In genomic region chr1:197924516-197925123, GRCh38 we compare ENCODE assay signal across 8 cellular contexts. TPM values are rescaled to one million over a fixed set of nuclear protein-coding genes. Genes with fewer than 3 reads are reported as not detected.
DNase-seq lines count a peak whose midpoint lies in the region; ATAC-seq, FAIRE-seq and TF ChIP-seq lines count a peak whose summit lies in the region.

No MANE protein-coding gene starts in this region.

- peak; percentile 66 for ATAC-seq in HG03439 (IDR thresholded peaks at IDR 0.05; ENCODE audit: unreplicated experiment)
- ATAC-seq in aorta (ENCODE audit: low FRiP score), result no peak

- no peak overlapping the region for H3K18ac ChIP-seq in mesenchymal stem cell (ENCODE audit: low read depth in 1 of 2, low read length in 2 of 2)

- no peaks in the 10 kb centered on the region for H3K36me3 ChIP-seq in bronchial epithelial cell (ENCODE audit: control insufficient read depth, insufficient read depth, low read length)
- no peaks in the 10 kb centered on the region for H3K36me3 ChIP-seq in mesenchymal stem cell (ENCODE audit: control insufficient read depth in 1 of 2, insufficient read depth in 2 of 2, low read depth in 1 of 2, low read length in 2 of 2)
- H3K36me3 ChIP-seq in aorta (ENCODE audit: control insufficient read depth in 1 of 2, insufficient read depth in 2 of 2, low read length in 1 of 2), result no peaks in the 10 kb centered on the region

- FAIRE-seq in GM19239 (lab: Jason Lieb, UNC) (peak; percentile 64), bronchial epithelial cell (lab: Jason Lieb, UNC) (no peak)

- H2BK12ac ChIP-seq in mesenchymal stem cell (ENCODE audit: low read length in 2 of 2), result no peak overlapping the region

- TF ChIP-seq CTCF in bronchial epithelial cell (IDR thresholded peaks at IDR 0.05; ENCODE audit: insufficient read depth, low read length, severe bottlenecking), result peak; percentile 63

- intact Hi-C loops in aorta (cut with DNase I), result loop anchor here (5.0 kb wide), 1 partner anchor 307 kb away; no protein-coding TSS in a partner anchor

- H3K4ac ChIP-seq in mesenchymal stem cell (ENCODE audit: low read depth in 1 of 2, low read length in 2 of 2), result no peak overlapping the region

- no peak overlapping the region for H3K23ac ChIP-seq in mesenchymal stem cell (ENCODE audit: low read length in 2 of 2)

- no peaks in the 10 kb centered on the region for H3K79me1 ChIP-seq in mesenchymal stem cell (replicated peaks; ENCODE audit: low read length, poor library complexity, severe bottlenecking)

- no peak overlapping the region for H3K27ac ChIP-seq in mesenchymal stem cell (ENCODE audit: low read length, poor library complexity, severe bottlenecking)
- no peak overlapping the region for H3K27ac ChIP-seq in aorta (ENCODE audit: low read depth in 1 of 2, low read length in 2 of 2)

- H2BK15ac ChIP-seq in mesenchymal stem cell (ENCODE audit: low read depth, poor library complexity, severe bottlenecking), result no peak overlapping the region

- no peak overlapping the region for H4K8ac ChIP-seq in mesenchymal stem cell (ENCODE audit: low read length)

- H4K91ac ChIP-seq in mesenchymal stem cell (ENCODE audit: low read length), result no peak overlapping the region

- peak; percentile 51 for DNase-seq in DMS114 treated with DMSO at 0.1 percent for 48 hours (lab: John Stamatoyannopoulos, UW; ENCODE audit: unreplicated experiment)
- no peak for DNase-seq in GM19239 (ENCODE audit: insufficient read length, low spot score)
- peak; percentile 52 for DNase-seq in NCI-H82 treated with DMSO at 0.1 percent for 48 hours (lab: John Stamatoyannopoulos, UW; ENCODE audit: unreplicated experiment)
- DNase-seq in bronchial epithelial cell (ENCODE audit: low read depth), result peak; percentile 60
- peak; percentile 57 for DNase-seq in mesenchymal stem cell
- no peak for DNase-seq in NCI-H2029 (lab: John Stamatoyannopoulos, UW)
- no peak for DNase-seq in aorta

- no peak overlapping the region for H3K14ac ChIP-seq in mesenchymal stem cell (ENCODE audit: low read length in 2 of 2)

- H3K27me3 ChIP-seq in bronchial epithelial cell (ENCODE audit: control insufficient read depth, insufficient read depth, low read length) (peaks cover 25% of the 10 kb centered on the region), mesenchymal stem cell (ENCODE audit: control insufficient read depth in 1 of 2, insufficient read depth in 1 of 2, low read length in 2 of 2) (peaks cover 54 to 67% of the 10 kb centered on the region in 2 experiments), aorta (ENCODE audit: control insufficient read depth in 1 of 2, insufficient read depth in 2 of 2, low read length in 1 of 2) (peaks cover 0 to 4% of the 10 kb centered on the region in 2 donors)

- no peak overlapping the region for H2AK5ac ChIP-seq in mesenchymal stem cell (ENCODE audit: low read length, severe bottlenecking)

- H2BK5ac ChIP-seq in mesenchymal stem cell (ENCODE audit: low read depth, low read length, poor library complexity, severe bottlenecking), result no peak overlapping the region

- no peak overlapping the region for H3K9ac ChIP-seq in mesenchymal stem cell (ENCODE audit: low read length)

- no peak overlapping the region for H3K4me2 ChIP-seq in mesenchymal stem cell (ENCODE audit: low read length, poor library complexity, severe bottlenecking)

- peaks cover 12% of the 10 kb centered on the region for H3K4me1 ChIP-seq in mesenchymal stem cell (ENCODE audit: control insufficient read depth, insufficient read depth, low read depth, low read length)
- no peaks in the 10 kb centered on the region for H3K4me1 ChIP-seq in aorta (ENCODE audit: control insufficient read depth in 1 of 2, insufficient read depth in 2 of 2, low read length in 2 of 2)

- no peak overlapping the region for H2BK120ac ChIP-seq in mesenchymal stem cell (ENCODE audit: low read depth, low read length)

- H3K4me3 ChIP-seq in bronchial epithelial cell (ENCODE audit: low read depth, low read length) (no peak overlapping the region), mesenchymal stem cell (ENCODE audit: insufficient read depth in 1 of 2, low read depth in 1 of 2, low read length in 2 of 2) (no peak overlapping the region), aorta (ENCODE audit: low read length in 2 of 2) (no peak overlapping the region)

- H3K9me3 ChIP-seq in mesenchymal stem cell (ENCODE audit: control insufficient read depth, low read length), result peaks cover 4% of the 10 kb centered on the region
- no peaks in the 10 kb centered on the region for H3K9me3 ChIP-seq in aorta (ENCODE audit: control insufficient read depth, low read length)

- WGBS in mesenchymal stem cell, result no CpG with 5 or more reads among the region's 4 CpGs
- WGBS in aorta, 2 donors, result 56 to 65% methylated on average over 4 of the region's 4 CpGs

- H2AFZ ChIP-seq in mesenchymal stem cell (ENCODE audit: low read depth, low read length), result no peak overlapping the region

RNA-seq across cellular contexts. Expression of gene LHX9, which starts 7.4 kb away (rescaled TPM):
- under 0.01 TPM in 1 of 2 replicates, not detected in the other for total RNA-seq in bronchial epithelial cell
- not detected for polyA plus RNA-seq in mesenchymal stem cell (2013, experiment 1 of 2)
- not detected for polyA plus RNA-seq in mesenchymal stem cell (2013, experiment 2 of 2)
- total RNA-seq in aorta, result 1 to 10 TPM in 1 of 2 donors, under 1 TPM in 1; 0.68 to 1.2 TPM
- polyA plus RNA-seq in aorta, result under 1 TPM in 1 of 2 donors, not detected in 1; 0.13 TPM

RNA-seq across cellular contexts. Expression of gene C1orf53, which starts 22.2 kb away (rescaled TPM):
- total RNA-seq in bronchial epithelial cell, result 0.79 and 4.5 TPM in 2 replicates
- 3.6 TPM for polyA plus RNA-seq in mesenchymal stem cell (2013, experiment 1 of 2)
- 5.3 TPM for polyA plus RNA-seq in mesenchymal stem cell (2013, experiment 2 of 2)
- total RNA-seq in aorta, result under 1 TPM in 1 of 2 donors, not detected in 1; 0.81 TPM
- polyA plus RNA-seq in aorta, result 1 to 10 TPM in 1 of 2 donors, not detected in 1; 4.6 TPM

Comparison
In these comparisons a context has a peak if more than half of its experiments do, and no peak if none do; other contexts are left out.
1. DNase-seq: peak in DMS114 treated with DMSO at 0.1 percent for 48 hours (single experiment), NCI-H82 treated with DMSO at 0.1 percent for 48 hours (single experiment), bronchial epithelial cell (single experiment) and mesenchymal stem cell (single experiment); none in GM19239 (single experiment), NCI-H2029 (single experiment) and aorta (0 of 2).